ENCODE assay signal across 18 cellular contexts in the genomic region with DNA sequence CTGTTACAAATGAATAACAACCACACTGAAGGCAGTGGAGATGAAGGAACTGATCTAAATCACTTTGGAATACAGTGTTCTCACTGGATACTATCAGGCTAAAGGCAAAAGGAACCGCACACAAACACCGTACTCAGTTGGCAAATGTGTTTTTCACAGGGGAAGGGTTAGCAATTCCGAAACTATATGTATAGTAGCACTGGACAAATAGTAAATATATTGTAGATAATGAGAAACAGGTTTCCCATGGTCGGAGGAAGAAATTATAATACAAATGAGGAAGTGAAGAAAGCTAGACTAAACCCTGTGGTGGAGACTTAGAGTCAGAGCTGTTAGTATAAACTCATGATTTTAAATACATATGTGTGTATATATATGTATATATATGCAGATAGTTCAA.
A peak's percentile ranks its signal among the peaks of the same experiment; 100 is the strongest.
DNase-seq lines count a peak whose midpoint lies in the region; ATAC-seq and TF ChIP-seq lines count a peak whose summit lies in the region.
"Had no signal": no experiment of that assay in that cellular context is flagged by ENCODE, and none has a peak within 500 bp of the region (broad histone marks: within the 10 kb centered on the region; RNA-seq: fewer than 3 reads in every experiment).

No MANE protein-coding gene starts in this region.

- ATAC-seq in GM18519 (IDR thresholded peaks at IDR 0.05; ENCODE audit: low FRiP score, unreplicated experiment): peak; percentile 67
- peak; percentile 63 for ATAC-seq in GM19467 (IDR thresholded peaks at IDR 0.05; ENCODE audit: unreplicated experiment)
- peak; percentile 69 for ATAC-seq in HG03060 (IDR thresholded peaks at IDR 0.05; ENCODE audit: low read depth, unreplicated experiment)
- ATAC-seq: activated naive CD4-positive, alpha-beta T cell treated with anti-CD3 and anti-CD28 coated beads, Interleukin-2, amount 50 U/mL, for 72 hours had no signal

- no peaks in the 10 kb centered on the region for H3K79me2 ChIP-seq in OCI-LY7 (ENCODE audit: insufficient read depth, low read depth, low read length)

- no peak overlapping the region for H3K27ac ChIP-seq in OCI-LY7 (ENCODE audit: low read depth, low read length, poor library complexity, severe bottlenecking)
- H3K27ac ChIP-seq: prostate gland, skin epidermis, testis had no signal

- no peaks in the 10 kb centered on the region for H3K36me3 ChIP-seq in OCI-LY7 (ENCODE audit: insufficient read depth, low read length)
- H3K36me3 ChIP-seq: prostate gland had no signal

- intact Hi-C loops in OCI-LY7 (cut with micrococcal nuclease; ENCODE audit: unreplicated experiment): no loop called here

- TF ChIP-seq CTCF in OCI-LY7 (conservative IDR thresholded peaks at IDR 0.05; ENCODE audit: low read length): no peak

- H2AFZ ChIP-seq in OCI-LY7 (ENCODE audit: low read length): no peak overlapping the region

- no peak overlapping the region for H3K4me3 ChIP-seq in OCI-LY7 (ENCODE audit: low read depth, low read length, poor library complexity, severe bottlenecking)
- H3K4me3 ChIP-seq: prostate gland, skin epidermis, testis had no signal

- H4K20me1 ChIP-seq in OCI-LY7 (ENCODE audit: insufficient read depth, low read length): no peaks in the 10 kb centered on the region

- no peaks in the 10 kb centered on the region for H3K4me1 ChIP-seq in OCI-LY7 (ENCODE audit: insufficient read depth, low read length, poor library complexity, severe bottlenecking)
- H3K4me1 ChIP-seq: prostate gland, testis had no signal

- CTCF ChIA-PET in OCI-LY7 (lab: Charles Lee; ENCODE audit: unreplicated experiment): no interaction called here

- POLR2A ChIA-PET in OCI-LY7 (lab: Charles Lee): interaction anchor here (0.6 to 1.5 kb wide), 2 partner anchors 9 to 467 kb away, joined by 3 read pairs; no protein-coding TSS in a partner anchor

- H3K9me3 ChIP-seq in OCI-LY7 (ENCODE audit: low read length): no peaks in the 10 kb centered on the region
- H3K9me3 ChIP-seq: prostate gland, testis had no signal

- BruUV-seq in OCI-LY7 (replicated peaks; lab: Mats Ljungman, UMichigan): no TSS peak

- DNase-seq in MV-4-11 (lab: John Stamatoyannopoulos, UW) (peak; percentile 79), OCI-LY7 (ENCODE audit: low spot score) (no peak), NCI-H2171 treated with DMSO at 0.1 percent for 48 hours (lab: John Stamatoyannopoulos, UW) (no peak), DMS 273 (lab: John Stamatoyannopoulos, UW; ENCODE audit: unreplicated experiment) (no peak), SKM-1 (lab: John Stamatoyannopoulos, UW; ENCODE audit: unreplicated experiment) (no peak)
- DNase-seq: activated CD4-positive, alpha-beta T cell treated with anti-CD3 and anti-CD28 coated beads, Interleukin-2, amount 50 U/mL, for 48 hours; activated T-cell treated with anti-CD3 and anti-CD28 coated beads, Interleukin-2, amount 50 U/mL, for 24 hours; foreskin melanocyte; mesendoderm; NCI-H1048; RPMI8226; testis had no signal

- no peaks in the 10 kb centered on the region for H3K9me2 ChIP-seq in OCI-LY7 (ENCODE audit: insufficient read depth, low read length)

- H3K4me2 ChIP-seq in OCI-LY7 (ENCODE audit: low read length): no peak overlapping the region
